ENCODE assay signal across 1 cellular context in the genomic region with DNA sequence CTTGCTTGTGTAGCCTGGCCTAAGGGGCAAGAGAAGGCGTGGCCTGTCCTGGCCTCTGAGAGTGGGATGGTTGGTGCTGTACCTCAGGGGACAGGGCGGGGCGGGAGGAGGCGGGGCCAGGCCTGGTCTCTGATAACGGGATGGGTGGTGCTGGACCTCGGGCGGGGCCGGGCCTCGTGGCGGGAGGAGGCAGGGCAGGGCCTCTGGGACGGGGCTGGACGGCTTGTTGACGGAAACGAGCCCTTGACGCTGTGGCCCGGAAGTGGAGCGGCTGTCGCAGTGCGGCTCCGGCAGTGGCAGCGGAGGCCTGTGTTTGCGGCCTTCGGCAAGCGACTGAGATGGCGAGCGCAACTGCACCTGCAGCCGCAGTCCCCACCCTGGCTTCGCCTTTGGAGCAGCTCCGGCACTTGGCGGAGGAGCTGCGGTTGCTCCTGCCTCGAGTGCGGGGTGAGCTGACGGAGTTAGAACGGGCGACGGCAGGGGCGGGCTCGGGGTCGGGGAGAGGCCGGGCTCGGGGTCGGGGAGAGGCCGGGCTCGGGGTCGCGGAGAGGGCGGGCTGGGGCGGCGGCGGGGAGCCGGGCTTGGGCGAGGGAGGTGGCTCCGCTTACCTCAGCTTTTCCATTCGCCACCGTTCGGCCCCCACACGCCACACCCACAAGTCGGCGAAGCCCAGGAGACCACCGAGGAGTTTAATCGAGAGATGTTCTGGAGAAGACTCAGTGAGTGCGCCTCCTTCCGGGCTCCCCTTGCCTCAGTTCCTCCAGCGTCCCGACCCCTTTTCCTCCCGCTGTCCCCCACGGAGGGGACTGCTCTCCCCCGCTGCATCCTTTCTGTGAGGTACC.
TF ChIP-seq lines count a peak whose summit lies in the region.

A gene with protein sequence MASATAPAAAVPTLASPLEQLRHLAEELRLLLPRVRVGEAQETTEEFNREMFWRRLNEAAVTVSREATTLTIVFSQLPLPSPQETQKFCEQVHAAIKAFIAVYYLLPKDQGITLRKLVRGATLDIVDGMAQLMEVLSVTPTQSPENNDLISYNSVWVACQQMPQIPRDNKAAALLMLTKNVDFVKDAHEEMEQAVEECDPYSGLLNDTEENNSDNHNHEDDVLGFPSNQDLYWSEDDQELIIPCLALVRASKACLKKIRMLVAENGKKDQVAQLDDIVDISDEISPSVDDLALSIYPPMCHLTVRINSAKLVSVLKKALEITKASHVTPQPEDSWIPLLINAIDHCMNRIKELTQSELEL (plus strand): TSS at position 243 of the 842 bp plus-strand sequence. CDS start 96 bp downstream, at position 339.

TF ChIP-seq in GM12878, 131 proteins besides CTCF, POLR2A, EP300 and RAD21 (continued from another document and continues in another):
- TF ChIP-seq, protein P1, sequence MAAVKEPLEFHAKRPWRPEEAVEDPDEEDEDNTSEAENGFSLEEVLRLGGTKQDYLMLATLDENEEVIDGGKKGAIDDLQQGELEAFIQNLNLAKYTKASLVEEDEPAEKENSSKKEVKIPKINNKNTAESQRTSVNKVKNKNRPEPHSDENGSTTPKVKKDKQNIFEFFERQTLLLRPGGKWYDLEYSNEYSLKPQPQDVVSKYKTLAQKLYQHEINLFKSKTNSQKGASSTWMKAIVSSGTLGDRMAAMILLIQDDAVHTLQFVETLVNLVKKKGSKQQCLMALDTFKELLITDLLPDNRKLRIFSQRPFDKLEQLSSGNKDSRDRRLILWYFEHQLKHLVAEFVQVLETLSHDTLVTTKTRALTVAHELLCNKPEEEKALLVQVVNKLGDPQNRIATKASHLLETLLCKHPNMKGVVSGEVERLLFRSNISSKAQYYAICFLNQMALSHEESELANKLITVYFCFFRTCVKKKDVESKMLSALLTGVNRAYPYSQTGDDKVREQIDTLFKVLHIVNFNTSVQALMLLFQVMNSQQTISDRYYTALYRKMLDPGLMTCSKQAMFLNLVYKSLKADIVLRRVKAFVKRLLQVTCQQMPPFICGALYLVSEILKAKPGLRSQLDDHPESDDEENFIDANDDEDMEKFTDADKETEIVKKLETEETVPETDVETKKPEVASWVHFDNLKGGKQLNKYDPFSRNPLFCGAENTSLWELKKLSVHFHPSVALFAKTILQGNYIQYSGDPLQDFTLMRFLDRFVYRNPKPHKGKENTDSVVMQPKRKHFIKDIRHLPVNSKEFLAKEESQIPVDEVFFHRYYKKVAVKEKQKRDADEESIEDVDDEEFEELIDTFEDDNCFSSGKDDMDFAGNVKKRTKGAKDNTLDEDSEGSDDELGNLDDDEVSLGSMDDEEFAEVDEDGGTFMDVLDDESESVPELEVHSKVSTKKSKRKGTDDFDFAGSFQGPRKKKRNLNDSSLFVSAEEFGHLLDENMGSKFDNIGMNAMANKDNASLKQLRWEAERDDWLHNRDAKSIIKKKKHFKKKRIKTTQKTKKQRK (IDR thresholded peaks at IDR 0.05; ENCODE audit: low read depth, low read length) = no peak
- TF ChIP-seq TCF7 (IDR thresholded peaks at IDR 0.05; ENCODE audit: borderline replicate concordance) (no peak), RFX5 (IDR thresholded peaks at IDR 0.05; ENCODE audit: low read depth, low read length) (no peak), CHD2 (IDR thresholded peaks at IDR 0.05; ENCODE audit: borderline replicate concordance, low read depth, low read length) (peak; percentile 63; the same call in 1 of the 2 replicates), GABPA (IDR thresholded peaks at IDR 0.05; ENCODE audit: low read depth) (peak; percentile 69), ZNF622 (IDR thresholded peaks at IDR 0.05) (no peak), SMAD1 (IDR thresholded peaks at IDR 0.05; ENCODE audit: low read depth, partially characterized antibody) (no peak), BRCA1 (IDR thresholded peaks at IDR 0.05; ENCODE audit: low read depth, low read length) (no peak), YBX1 (IDR thresholded peaks at IDR 0.05) (no peak)
- TF ChIP-seq, protein P2, sequence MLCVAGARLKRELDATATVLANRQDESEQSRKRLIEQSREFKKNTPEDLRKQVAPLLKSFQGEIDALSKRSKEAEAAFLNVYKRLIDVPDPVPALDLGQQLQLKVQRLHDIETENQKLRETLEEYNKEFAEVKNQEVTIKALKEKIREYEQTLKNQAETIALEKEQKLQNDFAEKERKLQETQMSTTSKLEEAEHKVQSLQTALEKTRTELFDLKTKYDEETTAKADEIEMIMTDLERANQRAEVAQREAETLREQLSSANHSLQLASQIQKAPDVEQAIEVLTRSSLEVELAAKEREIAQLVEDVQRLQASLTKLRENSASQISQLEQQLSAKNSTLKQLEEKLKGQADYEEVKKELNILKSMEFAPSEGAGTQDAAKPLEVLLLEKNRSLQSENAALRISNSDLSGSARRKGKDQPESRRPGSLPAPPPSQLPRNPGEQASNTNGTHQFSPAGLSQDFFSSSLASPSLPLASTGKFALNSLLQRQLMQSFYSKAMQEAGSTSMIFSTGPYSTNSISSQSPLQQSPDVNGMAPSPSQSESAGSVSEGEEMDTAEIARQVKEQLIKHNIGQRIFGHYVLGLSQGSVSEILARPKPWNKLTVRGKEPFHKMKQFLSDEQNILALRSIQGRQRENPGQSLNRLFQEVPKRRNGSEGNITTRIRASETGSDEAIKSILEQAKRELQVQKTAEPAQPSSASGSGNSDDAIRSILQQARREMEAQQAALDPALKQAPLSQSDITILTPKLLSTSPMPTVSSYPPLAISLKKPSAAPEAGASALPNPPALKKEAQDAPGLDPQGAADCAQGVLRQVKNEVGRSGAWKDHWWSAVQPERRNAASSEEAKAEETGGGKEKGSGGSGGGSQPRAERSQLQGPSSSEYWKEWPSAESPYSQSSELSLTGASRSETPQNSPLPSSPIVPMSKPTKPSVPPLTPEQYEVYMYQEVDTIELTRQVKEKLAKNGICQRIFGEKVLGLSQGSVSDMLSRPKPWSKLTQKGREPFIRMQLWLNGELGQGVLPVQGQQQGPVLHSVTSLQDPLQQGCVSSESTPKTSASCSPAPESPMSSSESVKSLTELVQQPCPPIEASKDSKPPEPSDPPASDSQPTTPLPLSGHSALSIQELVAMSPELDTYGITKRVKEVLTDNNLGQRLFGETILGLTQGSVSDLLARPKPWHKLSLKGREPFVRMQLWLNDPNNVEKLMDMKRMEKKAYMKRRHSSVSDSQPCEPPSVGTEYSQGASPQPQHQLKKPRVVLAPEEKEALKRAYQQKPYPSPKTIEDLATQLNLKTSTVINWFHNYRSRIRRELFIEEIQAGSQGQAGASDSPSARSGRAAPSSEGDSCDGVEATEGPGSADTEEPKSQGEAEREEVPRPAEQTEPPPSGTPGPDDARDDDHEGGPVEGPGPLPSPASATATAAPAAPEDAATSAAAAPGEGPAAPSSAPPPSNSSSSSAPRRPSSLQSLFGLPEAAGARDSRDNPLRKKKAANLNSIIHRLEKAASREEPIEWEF (IDR thresholded peaks at IDR 0.05; ENCODE audit: insufficient replicate concordance, low read depth, low read length) = no peak
- TF ChIP-seq, protein P3, sequence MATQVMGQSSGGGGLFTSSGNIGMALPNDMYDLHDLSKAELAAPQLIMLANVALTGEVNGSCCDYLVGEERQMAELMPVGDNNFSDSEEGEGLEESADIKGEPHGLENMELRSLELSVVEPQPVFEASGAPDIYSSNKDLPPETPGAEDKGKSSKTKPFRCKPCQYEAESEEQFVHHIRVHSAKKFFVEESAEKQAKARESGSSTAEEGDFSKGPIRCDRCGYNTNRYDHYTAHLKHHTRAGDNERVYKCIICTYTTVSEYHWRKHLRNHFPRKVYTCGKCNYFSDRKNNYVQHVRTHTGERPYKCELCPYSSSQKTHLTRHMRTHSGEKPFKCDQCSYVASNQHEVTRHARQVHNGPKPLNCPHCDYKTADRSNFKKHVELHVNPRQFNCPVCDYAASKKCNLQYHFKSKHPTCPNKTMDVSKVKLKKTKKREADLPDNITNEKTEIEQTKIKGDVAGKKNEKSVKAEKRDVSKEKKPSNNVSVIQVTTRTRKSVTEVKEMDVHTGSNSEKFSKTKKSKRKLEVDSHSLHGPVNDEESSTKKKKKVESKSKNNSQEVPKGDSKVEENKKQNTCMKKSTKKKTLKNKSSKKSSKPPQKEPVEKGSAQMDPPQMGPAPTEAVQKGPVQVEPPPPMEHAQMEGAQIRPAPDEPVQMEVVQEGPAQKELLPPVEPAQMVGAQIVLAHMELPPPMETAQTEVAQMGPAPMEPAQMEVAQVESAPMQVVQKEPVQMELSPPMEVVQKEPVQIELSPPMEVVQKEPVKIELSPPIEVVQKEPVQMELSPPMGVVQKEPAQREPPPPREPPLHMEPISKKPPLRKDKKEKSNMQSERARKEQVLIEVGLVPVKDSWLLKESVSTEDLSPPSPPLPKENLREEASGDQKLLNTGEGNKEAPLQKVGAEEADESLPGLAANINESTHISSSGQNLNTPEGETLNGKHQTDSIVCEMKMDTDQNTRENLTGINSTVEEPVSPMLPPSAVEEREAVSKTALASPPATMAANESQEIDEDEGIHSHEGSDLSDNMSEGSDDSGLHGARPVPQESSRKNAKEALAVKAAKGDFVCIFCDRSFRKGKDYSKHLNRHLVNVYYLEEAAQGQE (IDR thresholded peaks at IDR 0.05; ENCODE audit: low read depth, low read length) = no peak
- TF ChIP-seq, protein P4, sequence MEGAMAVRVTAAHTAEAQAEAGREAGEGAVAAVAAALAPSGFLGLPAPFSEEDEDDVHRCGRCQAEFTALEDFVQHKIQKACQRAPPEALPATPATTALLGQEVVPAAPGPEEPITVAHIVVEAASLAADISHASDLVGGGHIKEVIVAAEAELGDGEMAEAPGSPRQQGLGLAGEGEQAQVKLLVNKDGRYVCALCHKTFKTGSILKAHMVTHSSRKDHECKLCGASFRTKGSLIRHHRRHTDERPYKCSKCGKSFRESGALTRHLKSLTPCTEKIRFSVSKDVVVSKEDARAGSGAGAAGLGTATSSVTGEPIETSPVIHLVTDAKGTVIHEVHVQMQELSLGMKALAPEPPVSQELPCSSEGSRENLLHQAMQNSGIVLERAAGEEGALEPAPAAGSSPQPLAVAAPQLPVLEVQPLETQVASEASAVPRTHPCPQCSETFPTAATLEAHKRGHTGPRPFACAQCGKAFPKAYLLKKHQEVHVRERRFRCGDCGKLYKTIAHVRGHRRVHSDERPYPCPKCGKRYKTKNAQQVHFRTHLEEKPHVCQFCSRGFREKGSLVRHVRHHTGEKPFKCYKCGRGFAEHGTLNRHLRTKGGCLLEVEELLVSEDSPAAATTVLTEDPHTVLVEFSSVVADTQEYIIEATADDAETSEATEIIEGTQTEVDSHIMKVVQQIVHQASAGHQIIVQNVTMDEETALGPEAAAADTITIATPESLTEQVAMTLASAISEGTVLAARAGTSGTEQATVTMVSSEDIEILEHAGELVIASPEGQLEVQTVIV (IDR thresholded peaks at IDR 0.05; ENCODE audit: borderline replicate concordance, partially characterized antibody) = peak; percentile 89
- TF ChIP-seq, protein P5, sequence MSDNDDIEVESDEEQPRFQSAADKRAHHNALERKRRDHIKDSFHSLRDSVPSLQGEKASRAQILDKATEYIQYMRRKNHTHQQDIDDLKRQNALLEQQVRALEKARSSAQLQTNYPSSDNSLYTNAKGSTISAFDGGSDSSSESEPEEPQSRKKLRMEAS (IDR thresholded peaks at IDR 0.05; ENCODE audit: low read depth, low read length) = peak; percentile 91
- TF ChIP-seq, protein P6, sequence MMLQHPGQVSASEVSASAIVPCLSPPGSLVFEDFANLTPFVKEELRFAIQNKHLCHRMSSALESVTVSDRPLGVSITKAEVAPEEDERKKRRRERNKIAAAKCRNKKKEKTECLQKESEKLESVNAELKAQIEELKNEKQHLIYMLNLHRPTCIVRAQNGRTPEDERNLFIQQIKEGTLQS (IDR thresholded peaks at IDR 0.05; ENCODE audit: borderline replicate concordance, extremely low read depth, low read depth, low read length) = no peak
- TF ChIP-seq, protein P7, sequence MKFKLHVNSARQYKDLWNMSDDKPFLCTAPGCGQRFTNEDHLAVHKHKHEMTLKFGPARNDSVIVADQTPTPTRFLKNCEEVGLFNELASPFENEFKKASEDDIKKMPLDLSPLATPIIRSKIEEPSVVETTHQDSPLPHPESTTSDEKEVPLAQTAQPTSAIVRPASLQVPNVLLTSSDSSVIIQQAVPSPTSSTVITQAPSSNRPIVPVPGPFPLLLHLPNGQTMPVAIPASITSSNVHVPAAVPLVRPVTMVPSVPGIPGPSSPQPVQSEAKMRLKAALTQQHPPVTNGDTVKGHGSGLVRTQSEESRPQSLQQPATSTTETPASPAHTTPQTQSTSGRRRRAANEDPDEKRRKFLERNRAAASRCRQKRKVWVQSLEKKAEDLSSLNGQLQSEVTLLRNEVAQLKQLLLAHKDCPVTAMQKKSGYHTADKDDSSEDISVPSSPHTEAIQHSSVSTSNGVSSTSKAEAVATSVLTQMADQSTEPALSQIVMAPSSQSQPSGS (IDR thresholded peaks at IDR 0.05; ENCODE audit: low read length) = no peak
- TF ChIP-seq, protein P8, sequence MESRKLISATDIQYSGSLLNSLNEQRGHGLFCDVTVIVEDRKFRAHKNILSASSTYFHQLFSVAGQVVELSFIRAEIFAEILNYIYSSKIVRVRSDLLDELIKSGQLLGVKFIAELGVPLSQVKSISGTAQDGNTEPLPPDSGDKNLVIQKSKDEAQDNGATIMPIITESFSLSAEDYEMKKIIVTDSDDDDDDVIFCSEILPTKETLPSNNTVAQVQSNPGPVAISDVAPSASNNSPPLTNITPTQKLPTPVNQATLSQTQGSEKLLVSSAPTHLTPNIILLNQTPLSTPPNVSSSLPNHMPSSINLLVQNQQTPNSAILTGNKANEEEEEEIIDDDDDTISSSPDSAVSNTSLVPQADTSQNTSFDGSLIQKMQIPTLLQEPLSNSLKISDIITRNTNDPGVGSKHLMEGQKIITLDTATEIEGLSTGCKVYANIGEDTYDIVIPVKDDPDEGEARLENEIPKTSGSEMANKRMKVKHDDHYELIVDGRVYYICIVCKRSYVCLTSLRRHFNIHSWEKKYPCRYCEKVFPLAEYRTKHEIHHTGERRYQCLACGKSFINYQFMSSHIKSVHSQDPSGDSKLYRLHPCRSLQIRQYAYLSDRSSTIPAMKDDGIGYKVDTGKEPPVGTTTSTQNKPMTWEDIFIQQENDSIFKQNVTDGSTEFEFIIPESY (IDR thresholded peaks at IDR 0.05) = no peak
- TF ChIP-seq, protein P9, sequence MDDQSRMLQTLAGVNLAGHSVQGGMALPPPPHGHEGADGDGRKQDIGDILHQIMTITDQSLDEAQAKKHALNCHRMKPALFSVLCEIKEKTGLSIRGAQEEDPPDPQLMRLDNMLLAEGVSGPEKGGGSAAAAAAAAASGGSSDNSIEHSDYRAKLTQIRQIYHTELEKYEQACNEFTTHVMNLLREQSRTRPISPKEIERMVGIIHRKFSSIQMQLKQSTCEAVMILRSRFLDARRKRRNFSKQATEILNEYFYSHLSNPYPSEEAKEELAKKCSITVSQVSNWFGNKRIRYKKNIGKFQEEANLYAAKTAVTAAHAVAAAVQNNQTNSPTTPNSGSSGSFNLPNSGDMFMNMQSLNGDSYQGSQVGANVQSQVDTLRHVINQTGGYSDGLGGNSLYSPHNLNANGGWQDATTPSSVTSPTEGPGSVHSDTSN (IDR thresholded peaks at IDR 0.05; ENCODE audit: insufficient replicate concordance, low read depth, low read length) = peak; percentile 12
- TF ChIP-seq, protein P10, sequence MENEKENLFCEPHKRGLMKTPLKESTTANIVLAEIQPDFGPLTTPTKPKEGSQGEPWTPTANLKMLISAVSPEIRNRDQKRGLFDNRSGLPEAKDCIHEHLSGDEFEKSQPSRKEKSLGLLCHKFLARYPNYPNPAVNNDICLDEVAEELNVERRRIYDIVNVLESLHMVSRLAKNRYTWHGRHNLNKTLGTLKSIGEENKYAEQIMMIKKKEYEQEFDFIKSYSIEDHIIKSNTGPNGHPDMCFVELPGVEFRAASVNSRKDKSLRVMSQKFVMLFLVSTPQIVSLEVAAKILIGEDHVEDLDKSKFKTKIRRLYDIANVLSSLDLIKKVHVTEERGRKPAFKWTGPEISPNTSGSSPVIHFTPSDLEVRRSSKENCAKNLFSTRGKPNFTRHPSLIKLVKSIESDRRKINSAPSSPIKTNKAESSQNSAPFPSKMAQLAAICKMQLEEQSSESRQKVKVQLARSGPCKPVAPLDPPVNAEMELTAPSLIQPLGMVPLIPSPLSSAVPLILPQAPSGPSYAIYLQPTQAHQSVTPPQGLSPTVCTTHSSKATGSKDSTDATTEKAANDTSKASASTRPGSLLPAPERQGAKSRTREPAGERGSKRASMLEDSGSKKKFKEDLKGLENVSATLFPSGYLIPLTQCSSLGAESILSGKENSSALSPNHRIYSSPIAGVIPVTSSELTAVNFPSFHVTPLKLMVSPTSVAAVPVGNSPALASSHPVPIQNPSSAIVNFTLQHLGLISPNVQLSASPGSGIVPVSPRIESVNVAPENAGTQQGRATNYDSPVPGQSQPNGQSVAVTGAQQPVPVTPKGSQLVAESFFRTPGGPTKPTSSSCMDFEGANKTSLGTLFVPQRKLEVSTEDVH (IDR thresholded peaks at IDR 0.05; ENCODE audit: low read depth, partially characterized antibody) = no peak
